ENCODE assay signal across 18 cellular contexts in the genomic region with DNA sequence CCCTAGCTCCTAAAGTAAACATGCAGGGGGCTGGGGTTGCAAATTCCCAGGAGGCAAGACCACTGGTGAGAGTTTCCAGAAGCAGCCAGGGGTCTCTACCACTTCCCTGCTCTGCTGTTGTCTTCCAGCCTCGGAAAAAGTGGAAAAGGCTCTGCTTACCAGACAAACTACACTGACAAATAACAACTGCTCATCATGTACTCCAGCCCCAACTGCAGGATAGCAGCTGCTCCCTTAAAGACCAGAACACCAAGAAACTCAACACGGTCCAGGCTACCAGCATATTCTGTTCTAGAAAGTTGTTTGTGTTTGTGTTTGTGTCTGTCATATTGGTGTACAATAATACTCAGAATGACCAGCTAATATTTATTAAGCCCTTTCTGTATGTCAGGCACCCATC.
"Had no signal": no experiment of that assay in that cellular context is flagged by ENCODE, and none has a peak within 500 bp of the region (broad histone marks: within the 10 kb centered on the region; RNA-seq: fewer than 3 reads in every experiment).

No MANE protein-coding gene starts in this region.

- H3K27me3 ChIP-seq: adrenal gland, suprapubic skin, upper lobe of right lung had no signal

- H3K9me3 Mint-ChIP-seq: activated CD4-positive, alpha-beta T cell treated with anti-CD3 and anti-CD28 coated beads, Interleukin-2, amount 10 ng/mL, durations not matched to agents 24 days and 14 days; activated naive CD4-positive, alpha-beta T cell treated with anti-CD3 and anti-CD28 coated beads, Interleukin-2, amount 50 U/mL, for 24 hours; stimulated activated naive CD8-positive, alpha-beta T cell treated with anti-CD3 and anti-CD28 coated beads, Interleukin-15, Interleukin-2, amounts not matched to agents 100 ng/mL and 50 ng/mL, for 24 hours had no signal

- H3K27ac Mint-ChIP-seq: activated CD4-positive, alpha-beta T cell treated with anti-CD3 and anti-CD28 coated beads, Interleukin-2, amount 10 ng/mL, durations not matched to agents 24 days and 14 days; activated CD8-positive, alpha-beta T cell treated with anti-CD3 and anti-CD28 coated beads, Interleukin-2, amount 10 ng/mL, durations not matched to agents 7 days and 5 days; activated naive CD4-positive, alpha-beta T cell treated with anti-CD3 and anti-CD28 coated beads, Interleukin-2, amount 50 U/mL, for 24 hours; naive thymus-derived CD4-positive, alpha-beta T cell; stimulated activated naive CD8-positive, alpha-beta T cell treated with anti-CD3 and anti-CD28 coated beads, Interleukin-15, Interleukin-2, amounts not matched to agents 100 ng/mL and 50 ng/mL, for 24 hours; T-helper 17 cell had no signal

- H3K9me3 ChIP-seq: adrenal gland, mucosa of descending colon, suprapubic skin, upper lobe of right lung had no signal

- H3K36me3 ChIP-seq: adrenal gland, suprapubic skin, upper lobe of right lung had no signal

- DNase-seq: activated CD4-positive, alpha-beta T cell treated with anti-CD3 and anti-CD28 coated beads, Interleukin-2, amount 10 ng/mL, durations not matched to agents 24 days and 14 days; activated CD4-positive, CD25-positive, alpha-beta regulatory T cell; activated CD8-positive, alpha-beta memory T cell treated with anti-CD3 and anti-CD28 coated beads, Interleukin-2, amount 50 U/mL, for 4 hours; activated CD8-positive, alpha-beta T cell treated with anti-CD3 and anti-CD28 coated beads, Interleukin-2, amount 10 ng/mL, durations not matched to agents 7 days and 5 days; activated effector memory CD4-positive, alpha-beta T cell treated with anti-CD3 and anti-CD28 coated beads, Interleukin-2, amount 50 U/mL, for 16 hours; activated T-cell treated with anti-CD3 and anti-CD28 coated beads, Interleukin-2, amount 50 U/mL, for 48 hours; adrenal gland; head of caudate nucleus; mucosa of descending colon; naive thymus-derived CD4-positive, alpha-beta T cell; nucleus accumbens; posterior cingulate gyrus; T-helper 17 cell; upper lobe of right lung had no signal

- H3K4me3 Mint-ChIP-seq: activated CD4-positive, alpha-beta T cell treated with anti-CD3 and anti-CD28 coated beads, Interleukin-2, amount 10 ng/mL, durations not matched to agents 24 days and 14 days; activated CD8-positive, alpha-beta T cell treated with anti-CD3 and anti-CD28 coated beads, Interleukin-2, amount 10 ng/mL, durations not matched to agents 7 days and 5 days; activated naive CD4-positive, alpha-beta T cell treated with anti-CD3 and anti-CD28 coated beads, Interleukin-2, amount 50 U/mL, for 24 hours; naive thymus-derived CD4-positive, alpha-beta T cell; stimulated activated naive CD8-positive, alpha-beta T cell treated with anti-CD3 and anti-CD28 coated beads, Interleukin-15, Interleukin-2, amounts not matched to agents 100 ng/mL and 50 ng/mL, for 24 hours; T-helper 17 cell had no signal

- H3K27ac ChIP-seq: adrenal gland, epithelial cell of prostate, suprapubic skin had no signal

- H3K4me1 Mint-ChIP-seq: activated CD4-positive, alpha-beta T cell treated with anti-CD3 and anti-CD28 coated beads, Interleukin-2, amount 10 ng/mL, durations not matched to agents 24 days and 14 days; activated naive CD4-positive, alpha-beta T cell treated with anti-CD3 and anti-CD28 coated beads, Interleukin-2, amount 50 U/mL, for 24 hours; T-helper 17 cell had no signal

- H3K4me3 ChIP-seq: adrenal gland, mucosa of descending colon, suprapubic skin, upper lobe of right lung had no signal

- H3K36me3 Mint-ChIP-seq: activated naive CD4-positive, alpha-beta T cell treated with anti-CD3 and anti-CD28 coated beads, Interleukin-2, amount 50 U/mL, for 24 hours; naive thymus-derived CD4-positive, alpha-beta T cell had no signal

- H3K27me3 Mint-ChIP-seq: activated CD4-positive, alpha-beta T cell treated with anti-CD3 and anti-CD28 coated beads, Interleukin-2, amount 10 ng/mL, durations not matched to agents 24 days and 14 days; stimulated activated naive CD8-positive, alpha-beta T cell treated with anti-CD3 and anti-CD28 coated beads, Interleukin-15, Interleukin-2, amounts not matched to agents 100 ng/mL and 50 ng/mL, for 24 hours had no signal
